Comparison of ENCODE assay signal across 19 cellular contexts in the genomic region with DNA sequence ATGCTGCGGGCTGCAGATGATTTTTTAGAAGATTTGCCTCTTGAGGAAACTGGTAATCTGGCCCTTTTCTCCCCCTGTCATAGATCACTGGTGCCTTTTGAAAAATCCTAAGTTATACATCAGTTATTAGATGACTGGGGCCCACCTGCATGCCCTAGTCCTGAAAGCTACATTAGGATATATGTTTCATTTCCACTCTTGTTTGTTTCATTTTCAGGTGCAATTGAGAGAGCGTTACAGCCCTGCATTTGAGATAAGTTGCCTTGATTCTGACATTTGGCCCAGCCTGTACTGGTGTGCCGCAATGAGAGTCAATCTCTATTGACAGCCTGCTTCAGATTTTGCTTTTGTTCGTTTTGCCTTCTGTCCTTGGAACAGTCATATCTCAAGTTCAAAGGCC. TPM values are rescaled to one million over a fixed set of nuclear protein-coding genes. Genes with fewer than 3 reads are reported as not detected.
DNase-seq lines count a peak whose midpoint lies in the region; ATAC-seq lines count a peak whose summit lies in the region.
"Had no signal": no experiment of that assay in that cellular context is flagged by ENCODE, and none has a peak within 500 bp of the region (broad histone marks: within the 10 kb centered on the region; RNA-seq: fewer than 3 reads in every experiment).

No MANE protein-coding gene starts in this region.

- H3K36me3 Mint-ChIP-seq in activated CD8-positive, alpha-beta memory T cell treated with anti-CD3 and anti-CD28 coated beads, Interleukin-2, amount 10 ng/mL, durations not matched to agents 7 days and 5 days = peaks cover 98% of the 10 kb centered on the region
- H3K36me3 Mint-ChIP-seq in immature natural killer cell = peaks cover 4 to 66% (median 24%) of the 10 kb centered on the region in 3 donors

- H3K9me3 Mint-ChIP-seq in activated CD8-positive, alpha-beta memory T cell treated with anti-CD3 and anti-CD28 coated beads, Interleukin-2, amount 10 ng/mL, durations not matched to agents 7 days and 5 days (ENCODE audit: low read depth) = peaks cover 10% of the 10 kb centered on the region
- peaks cover 0 to 4% (median 0%) of the 10 kb centered on the region in 6 donors for H3K9me3 Mint-ChIP-seq in immature natural killer cell

- CTCF ChIA-PET in activated CD8-positive, alpha-beta memory T cell treated with anti-CD3 and anti-CD28 coated beads, Interleukin-2, amount 10 ng/mL, durations not matched to agents 7 days and 5 days (lab: Charles Lee) = no interaction called here

- H3K27ac Mint-ChIP-seq in activated CD8-positive, alpha-beta memory T cell treated with anti-CD3 and anti-CD28 coated beads, Interleukin-2, amount 10 ng/mL, durations not matched to agents 7 days and 5 days = peak overlapping the region; percentile 54
- no peak overlapping the region for H3K27ac Mint-ChIP-seq in immature natural killer cell
- H3K27ac Mint-ChIP-seq: CD14-positive monocyte; CD8-positive, alpha-beta T cell; GM23338 had no signal

- H3K4me1 Mint-ChIP-seq in activated CD8-positive, alpha-beta memory T cell treated with anti-CD3 and anti-CD28 coated beads, Interleukin-2, amount 10 ng/mL, durations not matched to agents 7 days and 5 days = peaks cover 74% of the 10 kb centered on the region
- H3K4me1 Mint-ChIP-seq in immature natural killer cell = peaks cover 24 to 28% of the 10 kb centered on the region in 2 donors
- H3K4me1 Mint-ChIP-seq: GM23338 had no signal

- no peak for DNase-seq in activated CD8-positive, alpha-beta memory T cell treated with anti-CD3 and anti-CD28 coated beads, Interleukin-2, amount 10 ng/mL, durations not matched to agents 7 days and 5 days
- DNase-seq in activated CD8-positive, alpha-beta memory T cell treated with anti-CD3 and anti-CD28 coated beads, Interleukin-2, amount 50 U/mL, for 48 hours = no peak
- no peak for DNase-seq in LoVo (ENCODE audit: low spot score)
- DNase-seq in immature natural killer cell = no peak
- DNase-seq: CD8-positive, alpha-beta T cell; COR-L47; DMS153; DMS79 treated with DMSO at 0.1 percent for 48 hours; EL; H7; KG1 had no signal

- H3K4me3 Mint-ChIP-seq in activated CD8-positive, alpha-beta memory T cell treated with anti-CD3 and anti-CD28 coated beads, Interleukin-2, amount 10 ng/mL, durations not matched to agents 7 days and 5 days = no peak overlapping the region
- H3K4me3 Mint-ChIP-seq in immature natural killer cell = no peak overlapping the region
- H3K4me3 Mint-ChIP-seq: CD14-positive monocyte; CD8-positive, alpha-beta T cell; GM23338 had no signal

- H3K27me3 Mint-ChIP-seq in activated CD8-positive, alpha-beta memory T cell treated with anti-CD3 and anti-CD28 coated beads, Interleukin-2, amount 10 ng/mL, durations not matched to agents 7 days and 5 days = no peaks in the 10 kb centered on the region
- H3K27me3 Mint-ChIP-seq in immature natural killer cell (ENCODE audit: low read depth in 3 of 3) = peaks cover 0 to 2% (median 1%) of the 10 kb centered on the region in 3 donors
- H3K27me3 Mint-ChIP-seq: IgD-negative memory B cell had no signal

- ATAC-seq in activated CD8-positive, alpha-beta memory T cell treated with anti-CD3 and anti-CD28 coated beads, Interleukin-2, amount 10 ng/mL, durations not matched to agents 7 days and 5 days = no peak
- ATAC-seq in GM19468 (IDR thresholded peaks at IDR 0.05; ENCODE audit: extremely low read depth, unreplicated experiment) (peak; percentile 9), HG03521 (IDR thresholded peaks at IDR 0.05; ENCODE audit: unreplicated experiment) (peak; percentile 54), HG03280 (IDR thresholded peaks at IDR 0.05; ENCODE audit: unreplicated experiment) (no peak), GM19397 (IDR thresholded peaks at IDR 0.05; ENCODE audit: unreplicated experiment) (no peak)
- ATAC-seq: CD8-positive, alpha-beta T cell; GM23338 had no signal

RNA-seq across cellular contexts. Expression of a gene that starts 8.1 kb away (rescaled TPM):
- total RNA-seq in activated CD8-positive, alpha-beta memory T cell treated with anti-CD3 and anti-CD28 coated beads, Interleukin-2, amount 10 ng/mL, durations not matched to agents 7 days and 5 days = 100 to 1,000 TPM; 155 to 367 TPM
- 10 to 100 TPM in 2 of 3 donors, 1 to 10 TPM in 1; 3.0 to 15.9 (median 14.3) TPM for polyA plus RNA-seq in immature natural killer cell
- total RNA-seq: GM23338, H7 had no signal
- polyA plus RNA-seq: GM23338 had no signal

RNA-seq across cellular contexts. Expression of a gene that starts 21.3 kb away (rescaled TPM):
- 100 to 1,000 TPM; 158 to 443 TPM for total RNA-seq in activated CD8-positive, alpha-beta memory T cell treated with anti-CD3 and anti-CD28 coated beads, Interleukin-2, amount 10 ng/mL, durations not matched to agents 7 days and 5 days
- 1 to 10 TPM in 2 of 3 donors, under 1 TPM in 1; 0.59 to 6.0 (median 4.6) TPM for polyA plus RNA-seq in immature natural killer cell
- total RNA-seq: GM23338, H7, HT1080 had no signal
- polyA plus RNA-seq: GM23338 had no signal

Comparison
In these comparisons a context has a peak if more than half of its experiments do, and no peak if none do; other contexts are left out.
1. ATAC-seq: peak in GM19468 (single experiment) and HG03521 (single experiment); none in activated CD8-positive, alpha-beta memory T cell treated with anti-CD3 and anti-CD28 coated beads, Interleukin-2, amount 10 ng/mL, durations not matched to agents 7 days and 5 days (single experiment), HG03280 (single experiment) and GM19397 (single experiment).